ENCODE assay signal across 9 cellular contexts in the genomic region with DNA sequence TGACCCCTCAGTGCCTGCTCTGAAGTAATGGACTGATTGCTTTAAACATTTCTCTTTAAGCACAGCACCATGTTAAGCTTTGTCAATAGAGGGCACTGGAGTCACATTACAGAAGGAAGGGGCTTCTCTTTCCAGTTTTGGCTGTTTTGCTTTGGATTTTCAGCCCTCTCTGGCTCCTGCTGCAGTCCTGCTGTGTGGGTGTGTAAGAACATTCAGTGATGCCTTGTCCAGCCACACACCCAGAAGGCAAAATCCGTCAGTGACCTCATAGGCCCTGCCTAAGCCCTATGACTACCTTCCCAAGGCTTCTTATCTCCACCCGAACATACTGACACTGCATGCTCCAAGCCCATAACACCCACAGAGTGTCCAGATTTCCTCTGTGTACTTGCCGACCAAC.
DNase-seq lines count a peak whose midpoint lies in the region; ATAC-seq, FAIRE-seq and TF ChIP-seq lines count a peak whose summit lies in the region.
"Had no signal": no experiment of that assay in that cellular context is flagged by ENCODE, and none has a peak within 500 bp of the region (broad histone marks: within the 10 kb centered on the region; RNA-seq: fewer than 3 reads in every experiment).

No MANE protein-coding gene starts in this region.

- intact Hi-C loops in left ventricle myocardium inferior (cut with micrococcal nuclease): no loop called here

- peak; percentile 26 to 34 for DNase-seq in AML-193 (lab: John Stamatoyannopoulos, UW)
- no peak for DNase-seq in LNCaP clone FGC (ENCODE audit: low read depth)
- peak; percentile 17 for DNase-seq in left ventricle myocardium inferior
- DNase-seq in superior temporal gyrus (ENCODE audit: extremely low spot score): peak; percentile 68
- DNase-seq in activated effector memory CD4-positive, alpha-beta T cell treated with Interleukin-2 at 50 U/mL for 16 hours: no peak

- H3K27ac ChIP-seq in left ventricle myocardium inferior (replicated peaks): peak overlapping the region; percentile 14
- H3K27ac ChIP-seq: HL-60 had no signal

- H3K9me3 ChIP-seq in left ventricle myocardium inferior (replicated peaks): peaks cover under 1% of the 10 kb centered on the region

- ATAC-seq in GM19035 (IDR thresholded peaks at IDR 0.05; ENCODE audit: unreplicated experiment) (peak; percentile 72), HG02970 (IDR thresholded peaks at IDR 0.05; ENCODE audit: low FRiP score, unreplicated experiment) (no peak)

- no peaks in the 10 kb centered on the region for H3K4me1 ChIP-seq in left ventricle myocardium inferior

- no peaks in the 10 kb centered on the region for H3K27me3 ChIP-seq in left ventricle myocardium inferior (ENCODE audit: low read depth)

- TF ChIP-seq CTCF in LNCaP clone FGC (IDR thresholded peaks at IDR 0.05; ENCODE audit: control insufficient read depth, extremely low read depth, insufficient read depth): peak; percentile 43
- peak; percentile 49 for TF ChIP-seq CTCF in left ventricle myocardium inferior (IDR thresholded peaks at IDR 0.05; ENCODE audit: borderline replicate concordance)

- no peaks in the 10 kb centered on the region for H3K36me3 ChIP-seq in left ventricle myocardium inferior

- H3K4me3 ChIP-seq in LNCaP clone FGC (ENCODE audit: low read depth, low read length) (no peak overlapping the region), left ventricle myocardium inferior (no peak overlapping the region)

- FAIRE-seq in TTC549 (lab: Jason Lieb, UNC): peak; percentile 99

Comparison
In these comparisons a context has a peak if more than half of its experiments do, and no peak if none do; other contexts are left out.
1. DNase-seq: peak in AML-193 (2 of 2), left ventricle myocardium inferior (single experiment) and superior temporal gyrus (single experiment); none in LNCaP clone FGC (single experiment) and activated effector memory CD4-positive, alpha-beta T cell treated with Interleukin-2 at 50 U/mL for 16 hours (single experiment).